In the genomic region with DNA sequence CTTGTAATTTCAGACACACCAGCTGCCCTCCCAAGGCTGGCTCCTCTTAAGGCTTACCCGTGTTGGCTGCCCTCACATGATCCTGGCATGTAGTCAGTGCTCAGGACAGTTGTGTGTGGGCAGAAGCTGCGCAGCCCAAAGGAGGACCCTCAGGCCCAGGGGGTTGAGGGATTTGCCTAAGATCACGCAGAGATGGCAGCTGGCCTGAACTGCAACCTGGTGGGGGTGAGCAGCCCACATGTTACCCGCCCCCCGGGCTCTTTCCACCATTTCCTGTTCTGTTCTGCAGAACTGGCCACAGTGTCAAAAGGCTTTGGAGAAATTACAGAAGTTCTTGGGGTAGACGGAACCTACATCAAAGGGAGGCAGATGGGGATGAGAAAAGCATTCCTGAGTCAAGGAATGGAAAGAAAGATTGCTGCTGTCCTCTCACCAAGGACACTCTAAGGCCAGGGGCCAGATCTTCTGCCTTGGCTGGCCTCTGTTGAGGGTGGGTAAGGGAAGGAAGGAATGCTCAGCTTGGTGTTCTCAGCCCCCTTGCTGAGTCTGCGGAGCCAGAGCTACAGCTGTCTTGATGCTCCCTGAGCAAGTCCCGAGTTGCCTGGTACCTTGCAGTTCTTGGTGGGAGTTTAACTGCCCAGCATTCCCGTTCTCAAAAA, we compare ENCODE assay signal across 17 cellular contexts. TPM values are rescaled to one million over a fixed set of nuclear protein-coding genes. Genes with fewer than 3 reads are reported as not detected.
DNase-seq lines count a peak whose midpoint lies in the region; ATAC-seq and TF ChIP-seq lines count a peak whose summit lies in the region.
"Had no signal": no experiment of that assay in that cellular context is flagged by ENCODE, and none has a peak within 500 bp of the region (broad histone marks: within the 10 kb centered on the region; RNA-seq: fewer than 3 reads in every experiment).

No MANE protein-coding gene starts in this region.

- no peak overlapping the region for H3K4me3 ChIP-seq in right atrium auricular region

- no peaks in the 10 kb centered on the region for H3K9me3 Mint-ChIP-seq in naive B cell
- H3K9me3 Mint-ChIP-seq: activated CD4-positive, alpha-beta memory T cell treated with anti-CD3 and anti-CD28 coated beads for 36 hours; activated T-helper 1 cell treated with anti-CD3 and anti-CD28 coated beads, Interleukin-12 subunit alpha, Interleukin-12 subunit beta, Interleukin-2, Interleukin-4 antibody, amounts not matched to agents 30 ng/mL and 10 ng/mL and 1 ng/mL, durations not matched to agents 14 hours and 24 hours and 36 hours; effector memory CD8-positive, alpha-beta T cell had no signal

- ATAC-seq in left cardiac atrium = no peak
- ATAC-seq in naive B cell (ENCODE audit: low read depth in 2 of 2) = peak; percentile 25 to 40
- no peak for ATAC-seq in GM21526 (IDR thresholded peaks at IDR 0.05; ENCODE audit: low FRiP score, unreplicated experiment)
- ATAC-seq in HG02588 (IDR thresholded peaks at IDR 0.05; ENCODE audit: unreplicated experiment) = no peak
- ATAC-seq: effector memory CD8-positive, alpha-beta T cell; foreskin keratinocyte had no signal

- intact Hi-C loops in left cardiac atrium (cut with DNase I) = no loop called here

- peak overlapping the region; percentile 13 to 21 for H3K27ac ChIP-seq in right atrium auricular region
- H3K27ac ChIP-seq in caudate nucleus (ENCODE audit: low read depth, low read length) = peak overlapping the region; percentile 32
- H3K27ac ChIP-seq: foreskin keratinocyte, RWPE1 had no signal

- no peak for DNase-seq in right atrium auricular region (ENCODE audit: low spot score)
- DNase-seq in left cardiac atrium = no peak
- DNase-seq in caudate nucleus (lab: John Stamatoyannopoulos, UW) = peak in 1 of 61 donors; percentile 29
- DNase-seq in naive B cell = no peak
- DNase-seq in NCI-H1417 (lab: John Stamatoyannopoulos, UW) = no peak
- no peak for DNase-seq in DMS53 (lab: John Stamatoyannopoulos, UW)
- DNase-seq: activated CD4-positive, alpha-beta memory T cell treated with anti-CD3 and anti-CD28 coated beads for 36 hours; aorta; effector memory CD8-positive, alpha-beta T cell; foreskin keratinocyte; NCI-H1930; NCI-H526 treated with DMSO at 0.1 percent for 48 hours; T-helper 9 cell had no signal

- H3K27ac Mint-ChIP-seq in naive B cell = peak overlapping the region in 1 of 6 donors; percentile 61
- H3K27ac Mint-ChIP-seq: activated CD4-positive, alpha-beta memory T cell treated with anti-CD3 and anti-CD28 coated beads for 36 hours; activated T-helper 1 cell treated with anti-CD3 and anti-CD28 coated beads, Interleukin-12 subunit alpha, Interleukin-12 subunit beta, Interleukin-2, Interleukin-4 antibody, amounts not matched to agents 30 ng/mL and 10 ng/mL and 1 ng/mL, durations not matched to agents 14 hours and 24 hours and 36 hours had no signal

- H3K27me3 ChIP-seq in right atrium auricular region = no peaks in the 10 kb centered on the region
- H3K27me3 ChIP-seq: foreskin keratinocyte had no signal

- peaks cover 11 to 18% of the 10 kb centered on the region in 2 donors for H3K36me3 Mint-ChIP-seq in naive B cell
- H3K36me3 Mint-ChIP-seq: activated CD4-positive, alpha-beta memory T cell treated with anti-CD3 and anti-CD28 coated beads for 36 hours had no signal

- H3K4me1 ChIP-seq in right atrium auricular region = peaks cover 0 to 70% of the 10 kb centered on the region in 2 donors

- peaks cover 25 to 32% (median 29%) of the 10 kb centered on the region in 3 donors for H3K4me1 Mint-ChIP-seq in naive B cell

- H3K9me3 ChIP-seq in right atrium auricular region = no peaks in the 10 kb centered on the region

- peak overlapping the region in 1 of 8 donors; percentile 32 for H3K4me3 Mint-ChIP-seq in naive B cell
- H3K4me3 Mint-ChIP-seq: activated CD4-positive, alpha-beta memory T cell treated with anti-CD3 and anti-CD28 coated beads for 36 hours; activated T-helper 1 cell treated with anti-CD3 and anti-CD28 coated beads, Interleukin-12 subunit alpha, Interleukin-12 subunit beta, Interleukin-2, Interleukin-4 antibody, amounts not matched to agents 30 ng/mL and 10 ng/mL and 1 ng/mL, durations not matched to agents 14 hours and 24 hours and 36 hours; effector memory CD8-positive, alpha-beta T cell had no signal

- TF ChIP-seq CTCF in right atrium auricular region (IDR thresholded peaks at IDR 0.05) = no peak

- peaks cover 46 to 60% (median 51%) of the 10 kb centered on the region in 3 donors for H3K27me3 Mint-ChIP-seq in naive B cell
- H3K27me3 Mint-ChIP-seq: effector memory CD8-positive, alpha-beta T cell had no signal

- H3K36me3 ChIP-seq in right atrium auricular region = peaks cover 6% of the 10 kb centered on the region

RNA-seq across cellular contexts. Expression of a gene that starts 53.0 kb away (rescaled TPM):
- total RNA-seq in right atrium auricular region (10 to 100 TPM; 68.0 to 73.1 TPM), left cardiac atrium (10 to 100 TPM; 74.1 to 82.2 TPM)
- 10 to 100 TPM in 5 of 6 donors, 1 to 10 TPM in 1; 9.8 to 35.0 (median 28.9) TPM for polyA plus RNA-seq in naive B cell (ENCODE audit: low read depth in 6 of 6)

Comparison
In these comparisons a context has a peak if more than half of its experiments do, and no peak if none do; other contexts are left out.
1. ATAC-seq: peak in naive B cell (2 of 2); none in left cardiac atrium (0 of 2), GM21526 (single experiment) and HG02588 (single experiment).